ENCODE assay signal across 17 cellular contexts in the genomic region with DNA sequence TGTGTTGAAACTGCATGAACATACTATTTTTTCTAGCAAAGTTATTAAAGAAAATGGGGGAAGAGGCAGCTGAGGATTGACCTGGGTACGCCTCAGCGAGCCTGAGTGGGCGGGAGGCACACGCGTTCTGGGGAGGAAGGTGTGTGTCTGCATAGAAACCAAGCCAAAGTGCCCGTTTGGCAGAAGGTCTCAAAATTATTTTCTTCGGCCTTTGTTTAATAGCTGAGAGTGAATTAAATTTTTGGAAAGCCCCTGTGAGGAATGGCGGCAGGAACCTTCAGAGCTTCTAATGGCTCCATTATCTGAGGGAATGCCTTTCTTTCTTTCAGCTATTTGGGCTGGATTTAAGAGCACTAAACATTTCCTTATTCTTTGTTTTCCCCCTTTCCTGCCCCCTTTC. TPM values are rescaled to one million over a fixed set of nuclear protein-coding genes. Genes with fewer than 3 reads are reported as not detected.
DNase-seq lines count a peak whose midpoint lies in the region; ATAC-seq, FAIRE-seq and TF ChIP-seq lines count a peak whose summit lies in the region.
"Had no signal": no experiment of that assay in that cellular context is flagged by ENCODE, and none has a peak within 500 bp of the region (broad histone marks: within the 10 kb centered on the region; RNA-seq: fewer than 3 reads in every experiment).

No MANE protein-coding gene starts in this region.

- 78% methylated on average over 8 of the region's 8 CpGs for WGBS in A549 (ENCODE audit: missing lambda C conversion rate)
- 32 to 38% (median 35%) methylated on average over 8 of the region's 8 CpGs for WGBS in stomach, 5 donors

- peak overlapping the region; percentile 97 for H3K4me3 Mint-ChIP-seq in GM23338
- H3K4me3 Mint-ChIP-seq: mesothelial cell of epicardium had no signal

- no peak for TF ChIP-seq POLR2A in A549 (IDR thresholded peaks at IDR 0.05; ENCODE audit: low read length)
- no peak for TF ChIP-seq POLR2A in stomach (IDR thresholded peaks at IDR 0.05)

- H3K27me3 ChIP-seq in GM23338 (ENCODE audit: insufficient read depth) (peaks cover 89% of the 10 kb centered on the region), stomach (peaks cover 82 to 100% (median 99%) of the 10 kb centered on the region in 3 donors)

- TF ChIP-seq EP300 in A549 (IDR thresholded peaks at IDR 0.05) (no peak), stomach (IDR thresholded peaks at IDR 0.05) (no peak)

- no peak overlapping the region for H3K4me3 ChIP-seq in A549
- H3K4me3 ChIP-seq in GM23338, result peak overlapping the region; percentile 54
- H3K4me3 ChIP-seq in iPS-18c (ENCODE audit: insufficient read depth, low read depth, low read length), result peak overlapping the region; percentile 21; the same call in 1 of the 2 replicates
- H3K4me3 ChIP-seq in stomach, result no peak overlapping the region
- H3K4me3 ChIP-seq: ascending aorta had no signal

- no peak for ATAC-seq in A549
- ATAC-seq in GM23338, result no peak

- no peak for TF ChIP-seq RAD21 in A549 (conservative IDR thresholded peaks at IDR 0.05 in 1 of 2, IDR thresholded peaks at IDR 0.05 in 1 of 2)

- H3K4me2 ChIP-seq in A549, result peak overlapping the region; percentile 92
- peak overlapping the region; percentile 74 for H3K4me2 ChIP-seq in GM23338

- POLR2A ChIA-PET in A549 (lab: Yijun Ruan, JAX), result interaction anchor here (0.6 kb wide), 1 partner anchor 17 kb away, joined by 3 read pairs; no protein-coding TSS in a partner anchor

- H3F3A ChIP-seq in GM23338 (replicated peaks; ENCODE audit: low read depth), result peaks cover 43% of the 10 kb centered on the region

- no peak for FAIRE-seq in A549 (lab: Jason Lieb, UNC)
- FAIRE-seq in D721Med (lab: Jason Lieb, UNC), result no peak
- FAIRE-seq: GM12891 had no signal

- peaks cover 17% of the 10 kb centered on the region for H4K20me1 ChIP-seq in GM23338 (replicated peaks; ENCODE audit: insufficient read depth)

- no peak overlapping the region; the same call in 1 of the 2 replicates for H3K27ac Mint-ChIP-seq in GM23338
- H3K27ac Mint-ChIP-seq: mesothelial cell of epicardium had no signal

- TF ChIP-seq CTCF in A549 (IDR thresholded peaks at IDR 0.05) (no peak), GM23338 (conservative IDR thresholded peaks at IDR 0.05; ENCODE audit: low read depth in 2 of 2) (no peak), stomach (IDR thresholded peaks at IDR 0.05) (no peak), D721Med (IDR thresholded peaks at IDR 0.05; ENCODE audit: insufficient read depth, missing control alignments) (no peak)

- CTCF ChIA-PET in A549 (lab: Yijun Ruan, JAX), result interaction anchor here (2.0 kb wide), 1 partner anchor 331 kb away, joined by 8 read pairs; no protein-coding TSS in a partner anchor

- no peak overlapping the region for H2AFZ ChIP-seq in GM23338

- H3K36me3 Mint-ChIP-seq in GM23338 (ENCODE audit: low read depth), result peaks cover 54% of the 10 kb centered on the region
- H3K36me3 Mint-ChIP-seq: mesothelial cell of epicardium had no signal

- H3K9me2 ChIP-seq in GM23338 (ENCODE audit: insufficient read depth), result no peaks in the 10 kb centered on the region

- no peaks in the 10 kb centered on the region for H3K9me3 ChIP-seq in A549
- H3K9me3 ChIP-seq in iPS-18c (ENCODE audit: control insufficient read depth, insufficient read depth, low read length), result peaks cover 5% of the 10 kb centered on the region
- H3K9me3 ChIP-seq in stomach, result peaks cover 0 to 47% (median 10%) of the 10 kb centered on the region in 4 donors
- H3K9me3 ChIP-seq: ascending aorta had no signal

- peaks cover 86% of the 10 kb centered on the region for H3K27me3 Mint-ChIP-seq in GM23338 (ENCODE audit: insufficient read depth, low read depth, poor library complexity)

- H3K27ac ChIP-seq in A549, result peak overlapping the region in 1 of 2 experiments; percentile 58; a peak in 2 of 6 replicates
- no peak overlapping the region; the same call in 1 of the 2 replicates for H3K27ac ChIP-seq in GM23338 (ENCODE audit: low read depth)
- H3K27ac ChIP-seq in stomach, result no peak overlapping the region
- H3K27ac ChIP-seq: ascending aorta, RWPE1 had no signal

- peaks cover 6% of the 10 kb centered on the region; the same call in 1 of the 2 replicates for H3K36me3 ChIP-seq in GM23338 (ENCODE audit: insufficient read depth)
- H3K36me3 ChIP-seq in stomach, result no peaks in the 10 kb centered on the region
- H3K36me3 ChIP-seq: ascending aorta had no signal

- H3K4me1 Mint-ChIP-seq in GM23338, result peaks cover 35% of the 10 kb centered on the region

- peaks cover 46% of the 10 kb centered on the region for H3K79me2 ChIP-seq in GM23338 (replicated peaks; ENCODE audit: insufficient read depth)

- DNase-seq in A549 (ENCODE audit: low read depth in 1 of 2, low spot score in 1 of 2) (no peak), GM23338 (ENCODE audit: low spot score) (peak; percentile 69), SHP77 treated with DMSO at 0.1 percent for 48 hours (lab: John Stamatoyannopoulos, UW) (peak; percentile 58), 8988T (no peak), H4 (ENCODE audit: low spot score) (no peak), stomach (no peak), D721Med (ENCODE audit: insufficient read length, low spot score) (no peak)
- DNase-seq: activated CD4-positive, alpha-beta T cell treated with anti-CD3 and anti-CD28 coated beads, Interleukin-2, amount 50 U/mL, for 48 hours; effector memory CD4-positive, alpha-beta T cell; NCI-H510A treated with DMSO at 0.1 percent for 48 hours had no signal

- peaks cover 29% of the 10 kb centered on the region for H3K9me3 Mint-ChIP-seq in GM23338
- H3K9me3 Mint-ChIP-seq: mesothelial cell of epicardium had no signal

- intact Hi-C loops in stomach (cut with DNase I; ENCODE audit: low total_unique reads), result no loop called here

- H3K4me1 ChIP-seq in A549 (0 out of 3 replicates have a peak, but pooled peaks cover 2% of the 10 kb centered on the region), GM23338 (ENCODE audit: insufficient read depth) (peaks cover 31% of the 10 kb centered on the region), stomach (peaks cover 15 to 52% (median 45%) of the 10 kb centered on the region in 4 donors)

TF ChIP-seq in A549, 52 proteins besides CTCF, POLR2A, EP300 and RAD21 (continues in another document):
- TF ChIP-seq, protein P1, sequence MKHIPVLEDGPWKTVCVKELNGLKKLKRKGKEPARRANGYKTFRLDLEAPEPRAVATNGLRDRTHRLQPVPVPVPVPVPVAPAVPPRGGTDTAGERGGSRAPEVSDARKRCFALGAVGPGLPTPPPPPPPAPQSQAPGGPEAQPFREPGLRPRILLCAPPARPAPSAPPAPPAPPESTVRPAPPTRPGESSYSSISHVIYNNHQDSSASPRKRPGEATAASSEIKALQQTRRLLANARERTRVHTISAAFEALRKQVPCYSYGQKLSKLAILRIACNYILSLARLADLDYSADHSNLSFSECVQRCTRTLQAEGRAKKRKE (CRISPR knock-in tag; IDR thresholded peaks at IDR 0.05; ENCODE audit: low read depth), result no peak
- TF ChIP-seq CBX2 (IDR thresholded peaks at IDR 0.05; ENCODE audit: borderline replicate concordance, low read depth), result no peak
- TF ChIP-seq, protein P2, sequence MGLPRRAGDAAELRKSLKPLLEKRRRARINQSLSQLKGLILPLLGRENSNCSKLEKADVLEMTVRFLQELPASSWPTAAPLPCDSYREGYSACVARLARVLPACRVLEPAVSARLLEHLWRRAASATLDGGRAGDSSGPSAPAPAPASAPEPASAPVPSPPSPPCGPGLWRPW (IDR thresholded peaks at IDR 0.05), result no peak
- TF ChIP-seq GATA3 (IDR thresholded peaks at IDR 0.05; ENCODE audit: borderline replicate concordance), result no peak

TF ChIP-seq in GM23338, 12 proteins besides CTCF, POLR2A, EP300 and RAD21 (continues in another document):
- TF ChIP-seq JUNB (IDR thresholded peaks at IDR 0.05; ENCODE audit: unreplicated experiment), result no peak
- no peak for TF ChIP-seq EZH2 (IDR thresholded peaks at IDR 0.05; ENCODE audit: low read depth, unreplicated experiment)

RNA-seq across cellular contexts. Expression of a gene that starts 5.2 kb away (rescaled TPM):
- polyA plus RNA-seq in A549 (2011; rRNA removed) (2.1 and 3.0 TPM in 2 replicates), A549 (2017; fragmentation: RNase III; extraction: RNeasy Plus Mini Kit Qiagen cat#74134 plus additional on column Dnase treatment) (7.9 to 10.3 TPM (median 9.2 TPM) in 3 replicates), GM23338 (2016; fragmentation: Nextera tagmentation; extraction: Ambion mirVana) (62.6 and 63.2 TPM in 2 replicates), stomach (not detected)
- polyA plus RNA-seq in A549 (2012; cell fraction: cytosol; rRNA removed), result 3.6 and 5.0 TPM in 2 replicates
- 6.7 and 9.0 TPM in 2 replicates for polyA plus RNA-seq in A549 (2012; cell fraction: nucleus; rRNA removed)
- 2.6 and 4.0 TPM in 2 replicates for polyA minus RNA-seq in A549 (2011; rRNA and poly(A)+ RNA removed)
- 76.2 and 87.9 TPM in 2 replicates for total RNA-seq in GM23338 (2014; rRNA removed; shearing (Covaris generic))
- total RNA-seq in H4 (2014; rRNA removed; shearing (Covaris generic)), result 0.27 and 0.56 TPM in 2 replicates
- total RNA-seq in stomach, result not detected
- total RNA-seq: activated T-helper 2 cell treated with anti-CD3 and anti-CD28 coated beads, Interferon-gamma antibody, Interleukin-2, Interleukin-4, amounts not matched to agents 10 μg/mL and 5 μg/mL and 100 μg/mL, durations not matched to agents 14 hours and 24 hours and 36 hours; ascending aorta; mesothelial cell of epicardium had no signal
- polyA plus RNA-seq: BJ had no signal

RNA-seq across cellular contexts. Expression of a gene that starts 15.2 kb away (rescaled TPM):
- 2.8 and 3.0 TPM in 2 replicates for polyA plus RNA-seq in A549 (2011; rRNA removed)
- polyA plus RNA-seq in A549 (2012; cell fraction: cytosol; rRNA removed), result 1.3 and 1.6 TPM in 2 replicates
- polyA plus RNA-seq in A549 (2012; cell fraction: nucleus; rRNA removed), result 1.7 and 1.8 TPM in 2 replicates
- 2.8 to 3.1 TPM (median 3.1 TPM) in 3 replicates for polyA plus RNA-seq in A549 (2017; fragmentation: RNase III; extraction: RNeasy Plus Mini Kit Qiagen cat#74134 plus additional on column Dnase treatment)
- polyA minus RNA-seq in A549 (2011; rRNA and poly(A)+ RNA removed), result 1.9 and 2.4 TPM in 2 replicates
- 28.0 and 32.6 TPM in 2 replicates for total RNA-seq in GM23338 (2014; rRNA removed; shearing (Covaris generic))
- 14.1 and 17.2 TPM in 2 replicates for polyA plus RNA-seq in GM23338 (2016; fragmentation: Nextera tagmentation; extraction: Ambion mirVana)
- 0.12 and 0.58 TPM in 2 replicates for total RNA-seq in H4 (2014; rRNA removed; shearing (Covaris generic))
- total RNA-seq in stomach, result not detected
- polyA plus RNA-seq in stomach, result not detected
- total RNA-seq: activated T-helper 2 cell treated with anti-CD3 and anti-CD28 coated beads, Interferon-gamma antibody, Interleukin-2, Interleukin-4, amounts not matched to agents 10 μg/mL and 5 μg/mL and 100 μg/mL, durations not matched to agents 14 hours and 24 hours and 36 hours; ascending aorta; mesothelial cell of epicardium had no signal
- polyA plus RNA-seq: BJ had no signal

Comparison
In these comparisons a context has a peak if more than half of its experiments do, and no peak if none do; other contexts are left out.
1. DNase-seq: peak in GM23338 (single experiment) and SHP77 treated with DMSO at 0.1 percent for 48 hours (single experiment); none in A549 (0 of 2), 8988T (single experiment), H4 (single experiment), stomach (single experiment) and D721Med (single experiment).
2. H3K4me3 ChIP-seq: peak in GM23338 (single experiment) and iPS-18c (single experiment); none in A549 (single experiment) and stomach (0 of 4).
3. RNA of a gene that starts 5.2 kb away (total RNA-seq): 76.2 to 87.9 TPM in GM23338; 0.27 to 0.56 TPM in H4 and not detected in stomach; every median in the first group is over 10 times any median in the second.
4. RNA of a gene that starts 15.2 kb away (total RNA-seq): 28.0 to 32.6 TPM in GM23338; 0.12 to 0.58 TPM in H4 and not detected in stomach; every median in the first group is over 10 times any median in the second.